Comparison of ENCODE assay signal across 16 cellular contexts in the genomic region with DNA sequence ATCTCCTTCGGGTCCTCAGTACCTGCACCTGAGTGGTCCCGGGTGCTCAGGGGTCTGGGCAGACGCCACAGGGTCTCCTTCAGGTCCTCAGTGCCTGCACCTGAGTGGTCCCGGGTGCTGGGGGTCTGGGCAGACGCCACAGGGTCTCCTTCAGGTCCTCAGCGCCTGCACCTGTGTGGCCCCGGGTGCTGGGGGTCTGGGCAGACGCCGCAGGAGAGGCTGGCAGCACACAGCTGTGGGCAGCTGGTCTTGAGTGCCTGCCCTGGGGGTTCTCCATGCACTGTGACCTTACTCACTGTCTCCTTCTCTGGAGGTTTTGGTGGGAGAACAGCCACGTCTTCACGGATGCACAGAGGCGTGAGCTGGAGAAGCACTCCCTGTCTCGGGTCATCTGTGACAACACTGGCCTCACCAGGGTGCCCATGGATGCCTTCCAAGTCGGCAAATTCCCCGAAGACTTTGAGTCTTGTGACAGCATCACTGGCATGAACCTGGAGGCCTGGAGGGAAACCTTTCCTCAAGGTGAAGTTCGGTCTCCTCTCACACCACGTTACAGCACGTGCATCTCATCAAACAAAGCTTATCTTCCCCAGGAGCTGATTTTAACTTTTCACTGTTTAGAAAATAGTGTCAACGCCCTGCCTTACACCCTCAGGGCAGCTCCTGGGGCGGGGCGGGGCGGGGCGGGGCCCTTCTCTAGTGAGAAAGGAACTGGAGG.
"Had no signal": no experiment of that assay in that cellular context is flagged by ENCODE, and none has a peak within 500 bp of the region (broad histone marks: within the 10 kb centered on the region; RNA-seq: fewer than 3 reads in every experiment).

No MANE protein-coding gene starts in this region.

- H3K4me3 Mint-ChIP-seq: activated CD8-positive, alpha-beta memory T cell treated with anti-CD3 and anti-CD28 coated beads, Interleukin-2, amount 10 ng/mL, durations not matched to agents 7 days and 5 days; activated naive CD8-positive, alpha-beta T cell; central memory CD8-positive, alpha-beta T cell; nephron progenitor cell; stimulated activated naive B cell treated with anti-CD40 and anti-IgM and Interleukin-4, amounts not matched to agents 10 μg/mL and 1 μg/mL and 100 μg/mL, for 72 hours had no signal

- H3K4me3 ChIP-seq: body of pancreas, tibial artery, vagina had no signal

- H3K9me3 Mint-ChIP-seq: central memory CD8-positive, alpha-beta T cell; nephron progenitor cell; stimulated activated naive B cell treated with anti-CD40 and anti-IgM and Interleukin-4, amounts not matched to agents 10 μg/mL and 1 μg/mL and 100 μg/mL, for 72 hours had no signal

- H3K4me1 ChIP-seq: body of pancreas, tibial artery, vagina had no signal

- H3K27me3 ChIP-seq: body of pancreas, vagina had no signal

- H3K27ac Mint-ChIP-seq: activated CD8-positive, alpha-beta memory T cell treated with anti-CD3 and anti-CD28 coated beads, Interleukin-2, amount 10 ng/mL, durations not matched to agents 7 days and 5 days; activated naive CD8-positive, alpha-beta T cell; nephron progenitor cell; stimulated activated naive B cell treated with anti-CD40 and anti-IgM and Interleukin-4, amounts not matched to agents 10 μg/mL and 1 μg/mL and 100 μg/mL, for 72 hours had no signal

- DNase-seq: activated CD4-positive, alpha-beta T cell treated with anti-CD3 and anti-CD28 coated beads, Interleukin-2, amount 50 U/mL, for 4 hours; activated CD8-positive, alpha-beta memory T cell treated with anti-CD3 and anti-CD28 coated beads, Interleukin-2, amount 10 ng/mL, durations not matched to agents 7 days and 5 days; activated gamma-delta T cell treated with Interleukin-2 at 50 U/mL for 16 hours; activated T-cell treated with anti-CD3 and anti-CD28 coated beads, Interleukin-2, amount 50 U/mL, for 48 hours; amniotic stem cell; body of pancreas; effector CD8-positive, alpha-beta T cell; foreskin fibroblast; glutamatergic neuron; nephron progenitor cell; stimulated activated naive B cell treated with anti-CD40 and anti-IgM and Interleukin-4, amounts not matched to agents 10 μg/mL and 1 μg/mL and 100 μg/mL, for 72 hours had no signal

- ATAC-seq: activated CD4-positive, CD25-positive, alpha-beta regulatory T cell treated with anti-CD3 and anti-CD28 coated beads, Interleukin-2, amount 50 U/mL, for 24 hours; activated CD8-positive, alpha-beta memory T cell treated with anti-CD3 and anti-CD28 coated beads, Interleukin-2, amount 10 ng/mL, durations not matched to agents 7 days and 5 days; body of pancreas; stimulated activated naive B cell treated with anti-CD40 and anti-IgM and Interleukin-4, amounts not matched to agents 10 μg/mL and 1 μg/mL and 100 μg/mL, for 72 hours had no signal

- H3K27ac ChIP-seq: body of pancreas, tibial artery, vagina had no signal

- H3K36me3 Mint-ChIP-seq: activated CD8-positive, alpha-beta memory T cell treated with anti-CD3 and anti-CD28 coated beads, Interleukin-2, amount 10 ng/mL, durations not matched to agents 7 days and 5 days; activated naive CD8-positive, alpha-beta T cell; stimulated activated naive B cell treated with anti-CD40 and anti-IgM and Interleukin-4, amounts not matched to agents 10 μg/mL and 1 μg/mL and 100 μg/mL, for 72 hours had no signal

- H3K4me1 Mint-ChIP-seq: activated CD8-positive, alpha-beta memory T cell treated with anti-CD3 and anti-CD28 coated beads, Interleukin-2, amount 10 ng/mL, durations not matched to agents 7 days and 5 days; central memory CD8-positive, alpha-beta T cell had no signal

- H3K9me3 ChIP-seq: body of pancreas, tibial artery, vagina had no signal

- H3K36me3 ChIP-seq: tibial artery, vagina had no signal
